ENCODE assay signal across 14 cellular contexts in genomic region chr9:14687042-14687719, GRCh38. TPM values are rescaled to one million over a fixed set of nuclear protein-coding genes. Genes with fewer than 3 reads are reported as not detected.
DNase-seq lines count a peak whose midpoint lies in the region; ATAC-seq and TF ChIP-seq lines count a peak whose summit lies in the region.
"Had no signal": no experiment of that assay in that cellular context is flagged by ENCODE, and none has a peak within 500 bp of the region (broad histone marks: within the 10 kb centered on the region; RNA-seq: fewer than 3 reads in every experiment).

No MANE protein-coding gene starts in this region.

- POLR2A ChIA-PET in activated B cell treated with CpG ODN at 0.5 μM for 24 hours (lab: Charles Lee) = no interaction called here

- H3K4me3 ChIP-seq in HFF-Myc (replicated peaks; ENCODE audit: low read depth, low read length) (no peak overlapping the region), fibroblast of villous mesenchyme (ENCODE audit: low read depth, low read length) (no peak overlapping the region)
- H3K4me3 ChIP-seq: prostate gland had no signal

- peaks cover 51% of the 10 kb centered on the region for H3K36me3 Mint-ChIP-seq in activated B cell treated with CpG ODN at 0.5 μM for 24 hours (ENCODE audit: low read depth)
- peaks cover 35% of the 10 kb centered on the region for H3K36me3 Mint-ChIP-seq in stimulated activated memory B cell treated with anti-CD40 and anti-IgM and Interleukin-4, amounts not matched to agents 10 μg/mL and 1 μg/mL and 100 μg/mL, for 72 hours

- H3K27me3 Mint-ChIP-seq in activated B cell treated with CpG ODN at 0.5 μM for 24 hours = no peaks in the 10 kb centered on the region
- no peaks in the 10 kb centered on the region for H3K27me3 Mint-ChIP-seq in stimulated activated memory B cell treated with anti-CD40 and anti-IgM and Interleukin-4, amounts not matched to agents 10 μg/mL and 1 μg/mL and 100 μg/mL, for 72 hours
- H3K27me3 Mint-ChIP-seq: activated CD8-positive, alpha-beta T cell treated with anti-CD3 and anti-CD28 coated beads for 36 hours; activated naive CD4-positive, alpha-beta T cell treated with anti-CD3 and anti-CD28 coated beads, Interleukin-2, amount 50 U/mL, for 24 hours had no signal

- intact Hi-C loops in activated B cell treated with CpG ODN at 0.5 μM for 24 hours (cut with micrococcal nuclease) = loop anchor here (5.0 kb wide), 1 partner anchor 365 kb away; no protein-coding TSS in a partner anchor

- H3K27ac Mint-ChIP-seq in activated B cell treated with CpG ODN at 0.5 μM for 24 hours = peak overlapping the region; percentile 95
- peak overlapping the region; percentile 96 for H3K27ac Mint-ChIP-seq in stimulated activated memory B cell treated with anti-CD40 and anti-IgM and Interleukin-4, amounts not matched to agents 10 μg/mL and 1 μg/mL and 100 μg/mL, for 72 hours
- H3K27ac Mint-ChIP-seq: activated CD8-positive, alpha-beta T cell treated with anti-CD3 and anti-CD28 coated beads for 36 hours; activated naive CD4-positive, alpha-beta T cell treated with anti-CD3 and anti-CD28 coated beads, Interleukin-2, amount 50 U/mL, for 24 hours had no signal

- H3K4me3 Mint-ChIP-seq in activated B cell treated with CpG ODN at 0.5 μM for 24 hours = no peak overlapping the region
- H3K4me3 Mint-ChIP-seq in stimulated activated memory B cell treated with anti-CD40 and anti-IgM and Interleukin-4, amounts not matched to agents 10 μg/mL and 1 μg/mL and 100 μg/mL, for 72 hours = no peak overlapping the region
- H3K4me3 Mint-ChIP-seq: activated CD8-positive, alpha-beta T cell treated with anti-CD3 and anti-CD28 coated beads for 36 hours; activated naive CD4-positive, alpha-beta T cell treated with anti-CD3 and anti-CD28 coated beads, Interleukin-2, amount 50 U/mL, for 24 hours had no signal

- no peak for ATAC-seq in activated B cell treated with CpG ODN at 0.5 μM for 24 hours (ENCODE audit: low read depth)
- ATAC-seq in stimulated activated memory B cell treated with anti-CD40 and anti-IgM and Interleukin-4, amounts not matched to agents 10 μg/mL and 1 μg/mL and 100 μg/mL, for 72 hours = no peak
- ATAC-seq in GM18520 (IDR thresholded peaks at IDR 0.05; ENCODE audit: unreplicated experiment) = no peak
- ATAC-seq: activated CD8-positive, alpha-beta T cell treated with anti-CD3 and anti-CD28 coated beads for 36 hours; Panc1 had no signal

- peaks cover 69% of the 10 kb centered on the region for H3K4me1 Mint-ChIP-seq in activated B cell treated with CpG ODN at 0.5 μM for 24 hours
- H3K4me1 Mint-ChIP-seq in stimulated activated memory B cell treated with anti-CD40 and anti-IgM and Interleukin-4, amounts not matched to agents 10 μg/mL and 1 μg/mL and 100 μg/mL, for 72 hours = peaks cover 53% of the 10 kb centered on the region

- peak; percentile 26 for DNase-seq in HFF-Myc (ENCODE audit: extremely low read depth, low read depth)
- no peak for DNase-seq in activated B cell treated with CpG ODN at 0.5 μM for 24 hours
- peak; percentile 31 for DNase-seq in fibroblast of villous mesenchyme (ENCODE audit: low read depth)
- DNase-seq in NCI-H2171 treated with DMSO at 0.1 percent for 48 hours (lab: John Stamatoyannopoulos, UW) = no peak
- no peak for DNase-seq in T1000 (lab: John Stamatoyannopoulos, UW)
- DNase-seq: activated CD8-positive, alpha-beta T cell treated with anti-CD3 and anti-CD28 coated beads for 36 hours; DMS153; NCI-H2171; substantia nigra had no signal

- CTCF ChIA-PET in activated B cell treated with CpG ODN at 0.5 μM for 24 hours (lab: Charles Lee) = interaction anchor here (1.2 to 1.5 kb wide), 2 partner anchors 26 to 81 kb away, joined by 4 to 5 read pairs; no protein-coding TSS in a partner anchor

- TF ChIP-seq CTCF in HFF-Myc (IDR thresholded peaks at IDR 0.05; ENCODE audit: low read depth, low read length, missing control alignments) (no peak), activated B cell treated with CpG ODN at 0.5 μM for 24 hours (IDR thresholded peaks at IDR 0.05) (no peak), fibroblast of villous mesenchyme (IDR thresholded peaks at IDR 0.05; ENCODE audit: insufficient read depth, low read depth, low read length) (no peak)

- peaks cover 2% of the 10 kb centered on the region for H3K9me3 Mint-ChIP-seq in activated B cell treated with CpG ODN at 0.5 μM for 24 hours
- no peaks in the 10 kb centered on the region for H3K9me3 Mint-ChIP-seq in stimulated activated memory B cell treated with anti-CD40 and anti-IgM and Interleukin-4, amounts not matched to agents 10 μg/mL and 1 μg/mL and 100 μg/mL, for 72 hours
- H3K9me3 Mint-ChIP-seq: activated CD8-positive, alpha-beta T cell treated with anti-CD3 and anti-CD28 coated beads for 36 hours; activated naive CD4-positive, alpha-beta T cell treated with anti-CD3 and anti-CD28 coated beads, Interleukin-2, amount 50 U/mL, for 24 hours had no signal

RNA-seq across cellular contexts. Expression of gene ZDHHC21, which starts 6.1 kb away (rescaled TPM):
- total RNA-seq in activated B cell treated with CpG ODN at 0.5 μM for 24 hours (22.6 and 29.4 TPM in 2 replicates), fibroblast of villous mesenchyme (9.3 and 17.3 TPM in 2 replicates)

RNA-seq across cellular contexts. Expression of gene CER1, which starts 35.4 kb away (rescaled TPM):
- total RNA-seq in activated B cell treated with CpG ODN at 0.5 μM for 24 hours (not detected in 2 replicates), fibroblast of villous mesenchyme (not detected in 2 replicates)
- total RNA-seq: activated CD8-positive, alpha-beta T cell treated with anti-CD3 and anti-CD28 coated beads for 36 hours; prostate gland had no signal

Comparison
In these comparisons a context has a peak if more than half of its experiments do, and no peak if none do; other contexts are left out.
1. DNase-seq: peak in HFF-Myc (single experiment) and fibroblast of villous mesenchyme (single experiment); none in activated B cell treated with CpG ODN at 0.5 μM for 24 hours (single experiment), NCI-H2171 treated with DMSO at 0.1 percent for 48 hours (single experiment) and T1000 (single experiment).